ENCODE assay signal across 22 cellular contexts in the genomic region with DNA sequence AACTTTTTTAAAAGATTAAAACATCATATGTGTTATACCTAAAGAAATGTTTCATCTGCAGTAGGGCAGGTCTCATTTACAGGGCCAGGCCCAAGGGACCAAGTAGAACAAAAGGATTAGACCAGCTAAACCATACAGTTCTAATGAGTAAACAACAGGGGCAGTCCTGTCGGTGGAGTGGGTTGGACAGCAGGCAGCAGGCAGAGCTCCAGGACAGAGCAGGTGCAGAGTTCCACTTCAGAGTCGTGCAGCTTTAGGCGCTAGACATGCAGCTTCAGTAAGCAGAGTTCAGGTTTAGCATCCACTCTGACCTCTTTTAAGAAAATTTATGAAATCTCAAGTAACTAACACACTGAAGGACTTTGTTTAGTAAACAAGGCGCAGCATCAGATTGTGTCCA.
DNase-seq lines count a peak whose midpoint lies in the region; ATAC-seq and TF ChIP-seq lines count a peak whose summit lies in the region.
"Had no signal": no experiment of that assay in that cellular context is flagged by ENCODE, and none has a peak within 500 bp of the region (broad histone marks: within the 10 kb centered on the region; RNA-seq: fewer than 3 reads in every experiment).

No MANE protein-coding gene starts in this region.

- H2BK120ac ChIP-seq in mesendoderm (ENCODE audit: low read depth, low read length), result no peak overlapping the region

- ATAC-seq in upper lobe of right lung (peak; percentile 73), GM21619 (IDR thresholded peaks at IDR 0.05; ENCODE audit: unreplicated experiment) (no peak)
- ATAC-seq: effector memory CD8-positive, alpha-beta T cell; left colon; mucosa of descending colon had no signal

- TF ChIP-seq CTCF in upper lobe of right lung (IDR thresholded peaks at IDR 0.05) (no peak), endodermal cell (conservative IDR thresholded peaks at IDR 0.05) (no peak)

- H4K5ac ChIP-seq in mesendoderm (ENCODE audit: low read length), result no peak overlapping the region

- no peaks in the 10 kb centered on the region for H3K27me3 ChIP-seq in upper lobe of right lung
- no peaks in the 10 kb centered on the region for H3K27me3 ChIP-seq in mesendoderm (ENCODE audit: insufficient read depth, low read length, poor library complexity)
- no peaks in the 10 kb centered on the region for H3K27me3 ChIP-seq in endodermal cell (ENCODE audit: control insufficient read depth, insufficient read depth, low read length, poor library complexity, severe bottlenecking)
- H3K27me3 ChIP-seq: neutrophil had no signal

- H3K4me3 Mint-ChIP-seq in endodermal cell, result no peak overlapping the region
- H3K4me3 Mint-ChIP-seq: activated CD4-positive, alpha-beta memory T cell treated with anti-CD3 and anti-CD28 coated beads for 36 hours; activated T-cell treated with anti-CD3 and anti-CD28 coated beads, Interleukin-2, amount 50 U/mL, for 24 hours; central memory CD8-positive, alpha-beta T cell; effector memory CD8-positive, alpha-beta T cell had no signal

- H3K27me3 Mint-ChIP-seq in endodermal cell (ENCODE audit: insufficient read depth), result no peaks in the 10 kb centered on the region
- H3K27me3 Mint-ChIP-seq: activated CD4-positive, alpha-beta memory T cell treated with anti-CD3 and anti-CD28 coated beads for 36 hours; activated T-cell treated with anti-CD3 and anti-CD28 coated beads, Interleukin-2, amount 50 U/mL, for 24 hours; central memory CD8-positive, alpha-beta T cell; effector memory CD8-positive, alpha-beta T cell had no signal

- H3K4me1 Mint-ChIP-seq in endodermal cell, result peaks cover 6% of the 10 kb centered on the region
- H3K4me1 Mint-ChIP-seq: central memory CD8-positive, alpha-beta T cell had no signal

- H3K18ac ChIP-seq in mesendoderm (ENCODE audit: low read length), result no peak overlapping the region

- DNase-seq in NCI-H2171 treated with DMSO at 0.1 percent for 48 hours (lab: John Stamatoyannopoulos, UW) (peak; percentile 4), NCI-H2171 (lab: John Stamatoyannopoulos, UW) (no peak), NCI-H345 (lab: John Stamatoyannopoulos, UW) (peak; percentile 81), SHP77 treated with DMSO at 0.1 percent for 48 hours (lab: John Stamatoyannopoulos, UW) (peak; percentile 99), upper lobe of right lung (no peak), mesendoderm (no peak), endodermal cell (no peak)
- DNase-seq: 8988T; activated CD4-positive, alpha-beta memory T cell treated with anti-CD3 and anti-CD28 coated beads for 36 hours; activated naive CD4-positive, alpha-beta T cell treated with Interleukin-2 at 50 U/mL for 16 hours; activated T-cell treated with anti-CD3 and anti-CD28 coated beads, Interleukin-2, amount 50 U/mL, for 24 hours; anterior cingulate cortex; effector memory CD8-positive, alpha-beta T cell; HCEC 1CT; left colon; mucosa of descending colon; NCI-H2227 treated with DMSO at 0.1 percent for 48 hours; SIG-M5; T-helper 2 cell had no signal

- H3K79me2 ChIP-seq in mesendoderm (ENCODE audit: control insufficient read depth, insufficient read depth, low read length), result no peaks in the 10 kb centered on the region

- H3K9me3 ChIP-seq in upper lobe of right lung, result no peaks in the 10 kb centered on the region
- H3K9me3 ChIP-seq in endodermal cell (ENCODE audit: control insufficient read depth, low read length), result no peaks in the 10 kb centered on the region
- H3K9me3 ChIP-seq: neutrophil had no signal

- no peaks in the 10 kb centered on the region for H3K79me1 ChIP-seq in mesendoderm (ENCODE audit: low read length)

- no peaks in the 10 kb centered on the region for H3K36me3 Mint-ChIP-seq in endodermal cell (ENCODE audit: low read depth)
- H3K36me3 Mint-ChIP-seq: activated CD4-positive, alpha-beta memory T cell treated with anti-CD3 and anti-CD28 coated beads for 36 hours had no signal

- H3K9ac ChIP-seq in mesendoderm (ENCODE audit: low read length) (no peak overlapping the region), endodermal cell (ENCODE audit: extremely low read depth, low read length, poor library complexity, severe bottlenecking) (no peak overlapping the region)

- H3K4ac ChIP-seq in mesendoderm (ENCODE audit: low read depth, low read length), result no peak overlapping the region

- H4K8ac ChIP-seq in mesendoderm (ENCODE audit: low read depth, low read length), result no peak overlapping the region

- H2BK5ac ChIP-seq in mesendoderm (ENCODE audit: low read length), result no peak overlapping the region

- H3K36me3 ChIP-seq in upper lobe of right lung, result no peaks in the 10 kb centered on the region
- H3K36me3 ChIP-seq in mesendoderm (ENCODE audit: control insufficient read depth, insufficient read depth, low read length), result no peaks in the 10 kb centered on the region
- H3K36me3 ChIP-seq in endodermal cell (ENCODE audit: control insufficient read depth, insufficient read depth, low read length), result no peaks in the 10 kb centered on the region
- H3K36me3 ChIP-seq: neutrophil had no signal

- H3K56ac ChIP-seq in mesendoderm (ENCODE audit: low read length), result no peak overlapping the region

- no peak overlapping the region for H2BK15ac ChIP-seq in mesendoderm (replicated peaks; ENCODE audit: low read depth)

- no peak overlapping the region for H3K27ac Mint-ChIP-seq in endodermal cell
- H3K27ac Mint-ChIP-seq: activated CD4-positive, alpha-beta memory T cell treated with anti-CD3 and anti-CD28 coated beads for 36 hours; activated T-cell treated with anti-CD3 and anti-CD28 coated beads, Interleukin-2, amount 50 U/mL, for 24 hours; effector memory CD8-positive, alpha-beta T cell had no signal

- no peak overlapping the region for H3K23ac ChIP-seq in mesendoderm (ENCODE audit: low read length)

- WGBS in mesendoderm (ENCODE audit: extremely low coverage, insufficient coverage, low lambda C conversion rate), result no CpG with 5 or more reads among the region's 4 CpGs
- 90% methylated on average over 3 to 4 of the region's 4 CpGs for WGBS in endodermal cell (ENCODE audit: insufficient coverage in 1 of 2, insufficient read length in 1 of 2), 2 experiments

- H3K27ac ChIP-seq in upper lobe of right lung (no peak overlapping the region), mesendoderm (ENCODE audit: low read depth, low read length) (no peak overlapping the region), endodermal cell (ENCODE audit: low read depth, low read length) (no peak overlapping the region)
- H3K27ac ChIP-seq: neutrophil had no signal

- intact Hi-C loops in upper lobe of right lung (cut with DNase I), result no loop called here

- no peak overlapping the region for H3K4me2 ChIP-seq in mesendoderm (ENCODE audit: low read length)

- no peaks in the 10 kb centered on the region for H3K9me3 Mint-ChIP-seq in endodermal cell

- no peaks in the 10 kb centered on the region for H3K4me1 ChIP-seq in upper lobe of right lung
- H3K4me1 ChIP-seq in mesendoderm (ENCODE audit: control insufficient read depth, low read depth, low read length), result no peaks in the 10 kb centered on the region
- H3K4me1 ChIP-seq in endodermal cell (ENCODE audit: control insufficient read depth, insufficient read depth, low read length), result no peaks in the 10 kb centered on the region

- H2AK5ac ChIP-seq in mesendoderm (ENCODE audit: low read length), result no peak overlapping the region

- H3K4me3 ChIP-seq in upper lobe of right lung, result no peak overlapping the region
- no peak overlapping the region for H3K4me3 ChIP-seq in mesendoderm (ENCODE audit: low read length)
- no peak overlapping the region for H3K4me3 ChIP-seq in endodermal cell (ENCODE audit: low read length)
- H3K4me3 ChIP-seq: mucosa of descending colon had no signal

Comparison
In these comparisons a context has a peak if more than half of its experiments do, and no peak if none do; other contexts are left out.
1. DNase-seq: peak in NCI-H2171 treated with DMSO at 0.1 percent for 48 hours (single experiment), NCI-H345 (single experiment) and SHP77 treated with DMSO at 0.1 percent for 48 hours (single experiment); none in NCI-H2171 (single experiment), upper lobe of right lung (single experiment), mesendoderm (single experiment) and endodermal cell (single experiment).